In genomic region chr6:40185486-40185885, GRCh38 we compare ENCODE assay signal across 20 cellular contexts.
"Had no signal": no experiment of that assay in that cellular context is flagged by ENCODE, and none has a peak within 500 bp of the region (broad histone marks: within the 10 kb centered on the region; RNA-seq: fewer than 3 reads in every experiment).

No MANE protein-coding gene starts in this region.

- H3K4me2 ChIP-seq: SK-N-SH had no signal

- DNase-seq: KBM-7, MV-4-11, NCI-H1048, NCI-H1105, NCI-H1417, NCI-H1436 treated with DMSO at 0.1 percent for 48 hours, NCI-H1694, NCI-H187 treated with DMSO at 0.1 percent for 48 hours, NCI-H2081, NCI-H2107, NCI-H226, NCI-H446, NCI-H510A, NCI-H524 treated with DMSO at 0.1 percent for 48 hours, NCI-H69, NCI-H774, SHP77, SK-N-SH had no signal

- H3K9ac ChIP-seq: SK-N-SH had no signal

- H3K27ac ChIP-seq: RWPE1 had no signal

- H3K9me3 ChIP-seq: SK-N-SH had no signal

- ATAC-seq: Panc1 had no signal
